In the genomic region with DNA sequence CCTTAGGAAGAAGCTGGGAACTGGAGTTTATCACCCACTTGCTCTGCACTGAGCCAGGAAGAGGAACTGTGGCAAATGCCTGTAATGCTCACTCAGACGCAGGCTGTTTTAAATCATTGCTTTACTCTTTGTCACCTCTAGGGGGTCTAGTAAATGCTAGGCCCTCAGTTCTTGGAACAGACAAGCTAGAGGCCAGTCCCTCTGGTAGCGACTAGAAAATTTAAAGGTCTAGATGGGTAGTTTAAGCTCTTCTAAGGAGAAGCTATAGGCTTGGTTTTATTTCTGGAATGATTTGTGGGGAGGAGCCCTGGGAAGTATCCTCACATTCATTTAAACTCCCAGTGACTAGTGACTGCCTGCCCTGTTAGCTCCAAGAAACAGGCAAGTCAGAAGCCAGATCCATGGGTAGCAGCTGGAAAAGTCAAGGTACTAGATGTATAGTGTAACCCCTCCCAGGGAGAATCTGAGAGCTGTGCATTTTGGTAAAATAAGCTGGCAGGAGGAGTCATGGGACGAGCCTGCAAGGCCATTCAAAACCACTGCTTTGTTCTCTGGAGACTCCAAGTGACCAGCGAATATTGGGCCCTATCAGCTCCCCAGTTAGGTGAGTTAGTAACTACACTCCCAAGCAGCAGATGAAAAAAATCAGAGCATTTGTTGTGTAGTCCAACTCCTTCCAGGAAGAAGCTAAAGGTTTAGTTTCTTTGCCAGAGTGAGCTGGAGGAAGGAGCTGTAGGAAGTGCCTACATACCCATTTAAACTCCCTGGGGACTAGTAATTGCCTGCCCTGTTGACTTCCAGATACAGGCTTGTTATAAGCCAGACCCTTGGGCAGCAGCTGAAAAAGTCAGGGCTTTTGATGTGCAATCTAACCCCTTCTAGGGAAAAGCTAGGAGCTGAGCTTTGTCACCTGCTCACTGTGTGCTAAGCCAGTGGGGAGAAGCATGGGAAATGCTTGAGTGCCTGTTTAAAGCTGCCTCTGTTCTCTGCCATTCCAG, we compare ENCODE assay signal across 8 cellular contexts.
DNase-seq lines count a peak whose midpoint lies in the region; ATAC-seq and TF ChIP-seq lines count a peak whose summit lies in the region.

No MANE protein-coding gene starts in this region.

- ATAC-seq in GM19023 (IDR thresholded peaks at IDR 0.05; ENCODE audit: unreplicated experiment) = peak; percentile 82
- ATAC-seq in HG03066 (IDR thresholded peaks at IDR 0.05; ENCODE audit: low read depth, unreplicated experiment) = peak; percentile 79
- 0 out of 3 replicates have a peak, but pooled peaks have one; percentile 29 for ATAC-seq in RWPE2 (ENCODE audit: low read depth)
- ATAC-seq in omental fat pad (ENCODE audit: low FRiP score) = no peak

- no peaks in the 10 kb centered on the region for H3K4me1 ChIP-seq in RWPE2 (ENCODE audit: insufficient read depth, poor library complexity, severe bottlenecking)

- H3K27me3 ChIP-seq in RWPE2 (ENCODE audit: insufficient read depth, poor library complexity, severe bottlenecking) = no peaks in the 10 kb centered on the region

- H3K27ac ChIP-seq in RWPE2 (ENCODE audit: poor library complexity, severe bottlenecking) = no peak overlapping the region

- H3K4me3 ChIP-seq in RWPE2 (ENCODE audit: severe bottlenecking) = no peak overlapping the region
- H3K4me3 ChIP-seq in retinal pigment epithelial cell (ENCODE audit: low read length) = no peak overlapping the region

- peak; percentile 67 to 76 for DNase-seq in AML-193 (lab: John Stamatoyannopoulos, UW)
- DNase-seq in RWPE2 (ENCODE audit: low spot score) = no peak
- no peak for DNase-seq in retinal pigment epithelial cell (ENCODE audit: low read depth)
- no peak for DNase-seq in NCI-H146 (lab: John Stamatoyannopoulos, UW)
- DNase-seq in NCI-H1930 (lab: John Stamatoyannopoulos, UW) = no peak
- DNase-seq in omental fat pad (ENCODE audit: low spot score) = no peak

- TF ChIP-seq CTCF in RWPE2 (IDR thresholded peaks at IDR 0.05; ENCODE audit: poor library complexity, severe bottlenecking) (peak; percentile 40), retinal pigment epithelial cell (conservative IDR thresholded peaks at IDR 0.05; ENCODE audit: low read depth, low read length) (peak; percentile 37), omental fat pad (IDR thresholded peaks at IDR 0.05) (no peak)

- no peaks in the 10 kb centered on the region for H3K9me3 ChIP-seq in RWPE2 (ENCODE audit: severe bottlenecking)

- H3K36me3 ChIP-seq in RWPE2 (ENCODE audit: low read depth) = no peaks in the 10 kb centered on the region

Comparison
In these comparisons a context has a peak if more than half of its experiments do, and no peak if none do; other contexts are left out.
1. DNase-seq: peak in AML-193 (2 of 2); none in RWPE2 (single experiment), retinal pigment epithelial cell (single experiment), NCI-H146 (single experiment), NCI-H1930 (0 of 2) and omental fat pad (single experiment).
2. CTCF ChIP-seq: peak in RWPE2 (single experiment) and retinal pigment epithelial cell (single experiment); none in omental fat pad (0 of 3).